In the genomic region with DNA sequence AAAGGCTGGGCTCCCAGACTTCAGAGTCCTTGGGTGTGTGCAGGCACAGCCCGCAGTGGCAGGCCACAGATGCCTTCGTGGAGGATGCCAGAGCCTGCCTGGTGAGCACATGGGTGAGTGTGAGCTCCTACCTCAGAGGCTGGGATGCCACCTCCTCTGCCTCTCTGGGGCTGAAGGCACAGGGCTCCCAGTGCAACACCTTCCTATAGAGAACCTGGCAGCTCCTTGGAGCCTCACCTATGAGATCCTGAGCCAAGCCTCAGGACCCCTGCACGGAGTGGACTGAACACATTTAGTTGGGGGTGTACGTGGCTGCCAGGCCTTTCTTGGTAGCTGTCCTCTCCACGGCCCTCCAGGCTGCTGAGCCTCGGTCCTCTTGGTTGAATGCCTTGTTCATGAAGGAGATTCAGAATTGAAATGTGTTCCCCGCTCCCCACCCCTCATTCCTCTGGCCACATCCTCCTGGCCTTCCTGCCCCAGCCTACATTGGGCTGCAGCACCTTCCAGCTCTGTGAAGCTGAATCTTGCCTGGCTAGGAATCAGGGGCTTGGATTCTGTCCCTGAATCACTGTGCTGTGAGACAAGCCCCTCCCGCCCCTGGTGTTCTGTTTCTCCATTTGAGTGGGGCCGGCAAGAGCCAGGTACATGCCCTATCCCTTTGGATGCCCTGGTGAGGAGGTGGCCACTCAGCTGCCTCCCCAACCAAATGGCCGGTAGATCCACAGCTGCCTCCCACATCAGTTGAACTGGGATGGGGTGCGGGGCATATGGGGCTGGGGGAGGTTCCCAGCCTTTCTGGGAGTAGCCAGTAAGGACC, we compare ENCODE assay signal across 20 cellular contexts.
"Had no signal": no experiment of that assay in that cellular context is flagged by ENCODE, and none has a peak within 500 bp of the region (broad histone marks: within the 10 kb centered on the region; RNA-seq: fewer than 3 reads in every experiment).

No MANE protein-coding gene starts in this region.

- FAIRE-seq: islet of Langerhans, pancreas had no signal

- H3K4me1 ChIP-seq: pancreas, testis had no signal

- H3K9me3 ChIP-seq: pancreas, testis had no signal

- DNase-seq: activated CD4-positive, alpha-beta T cell treated with anti-CD3 and anti-CD28 coated beads for 36 hours; activated CD4-positive, alpha-beta T cell treated with anti-CD3 and anti-CD28 coated beads, Interleukin-2, amount 50 U/mL, for 48 hours; activated naive CD8-positive, alpha-beta T cell treated with anti-CD3 and anti-CD28 coated beads for 36 hours; activated T-cell treated with anti-CD3 and anti-CD28 coated beads for 4 hours; amniotic stem cell; foreskin melanocyte; glutamatergic neuron; hippocampal formation; left cardiac atrium; mammary epithelial cell; pancreas; stimulated activated CD4-positive, alpha-beta T cell treated with anti-CD3 and anti-CD28 coated beads, Interleukin-4, amount 100 ng/mL, for 24 hours; T-helper 2 cell; testis had no signal

- H3K27me3 ChIP-seq: cardiac muscle cell, pancreas, testis had no signal

- H3K36me3 ChIP-seq: cardiac muscle cell, pancreas had no signal

- ATAC-seq: activated CD4-positive, alpha-beta T cell treated with anti-CD3 and anti-CD28 coated beads for 36 hours; left cardiac atrium; pancreas; sciatic nerve had no signal

- H3K4me3 ChIP-seq: cardiac muscle cell, pancreas, smooth muscle cell, testis had no signal

- H3K4me2 ChIP-seq: smooth muscle cell had no signal

- H3K27ac ChIP-seq: cardiac muscle cell, epithelial cell of prostate, pancreas, testis, VCaP had no signal
